22 cellular contexts compared by ENCODE assay signal in genomic region chr3:69441028-69441427, GRCh38. TPM values are rescaled to one million over a fixed set of nuclear protein-coding genes. Genes with fewer than 3 reads are reported as not detected.
DNase-seq lines count a peak whose midpoint lies in the region; FAIRE-seq and TF ChIP-seq lines count a peak whose summit lies in the region.
"Had no signal": no experiment of that assay in that cellular context is flagged by ENCODE, and none has a peak within 500 bp of the region (broad histone marks: within the 10 kb centered on the region; RNA-seq: fewer than 3 reads in every experiment).

No MANE protein-coding gene starts in this region.

- DNase-seq in DMS53 (lab: John Stamatoyannopoulos, UW) (peak; percentile 2), DMS53 treated with DMSO at 0.1 percent for 48 hours (lab: John Stamatoyannopoulos, UW; ENCODE audit: unreplicated experiment) (no peak), RCC 7860 (ENCODE audit: low spot score) (peak; percentile 12), kidney glomerular epithelial cell (lab: John Stamatoyannopoulos, UW) (peak; percentile 64), nephron progenitor cell (no peak), kidney (no peak), NCI-H69 (lab: John Stamatoyannopoulos, UW) (no peak), esophagus muscularis mucosa (ENCODE audit: extremely low spot score) (no peak)
- DNase-seq: Caco-2; CD4-positive, CD25-positive, alpha-beta regulatory T cell; H9; MM.1S; NCI-H1092; NCI-H1436 treated with DMSO at 0.1 percent for 48 hours; NCI-H2029; NCI-H2227 treated with DMSO at 0.1 percent for 48 hours; NCI-H510A treated with DMSO at 0.1 percent for 48 hours; NCI-H82; OCI-M1; SIG-M5 had no signal

- peaks cover 6% of the 10 kb centered on the region for H3K36me3 Mint-ChIP-seq in nephron progenitor cell (ENCODE audit: low read depth)
- H3K36me3 Mint-ChIP-seq: CD4-positive, CD25-positive, alpha-beta regulatory T cell had no signal

- H3K27me3 Mint-ChIP-seq in nephron progenitor cell (ENCODE audit: low read depth, poor library complexity): no peaks in the 10 kb centered on the region
- H3K27me3 Mint-ChIP-seq: B cell; CD4-positive, CD25-positive, alpha-beta regulatory T cell had no signal

- H3K27ac ChIP-seq in kidney (ENCODE audit: low read depth in 2 of 2, low read length in 2 of 2): no peak overlapping the region
- no peak overlapping the region for H3K27ac ChIP-seq in esophagus muscularis mucosa (replicated peaks in 1 of 4)
- H3K27ac ChIP-seq: 22Rv1 had no signal

- H3K9me3 Mint-ChIP-seq in nephron progenitor cell: peaks cover 19% of the 10 kb centered on the region
- H3K9me3 Mint-ChIP-seq: CD4-positive, CD25-positive, alpha-beta regulatory T cell had no signal

- FAIRE-seq in RCC 7860 (lab: Jason Lieb, UNC) (no peak), kidney (lab: Jason Lieb, UNC) (no peak)

- TF ChIP-seq CTCF in nephron progenitor cell (IDR thresholded peaks at IDR 0.05): no peak
- TF ChIP-seq CTCF in kidney (IDR thresholded peaks at IDR 0.05; ENCODE audit: borderline replicate concordance, extremely low read depth, insufficient read depth): no peak
- no peak for TF ChIP-seq CTCF in esophagus muscularis mucosa (IDR thresholded peaks at IDR 0.05)

- TF ChIP-seq EP300 in esophagus muscularis mucosa (IDR thresholded peaks at IDR 0.05): no peak

- no peak overlapping the region for H3K9ac ChIP-seq in kidney (ENCODE audit: low read length in 2 of 2)

- no peaks in the 10 kb centered on the region for H3K9me3 ChIP-seq in kidney (ENCODE audit: control insufficient read depth in 1 of 2, low read length in 2 of 2)
- no peaks in the 10 kb centered on the region for H3K9me3 ChIP-seq in esophagus muscularis mucosa

- H3K4me1 ChIP-seq in kidney (ENCODE audit: control insufficient read depth in 1 of 2, insufficient read depth in 1 of 2, low read depth in 1 of 2, low read length in 2 of 2) (no peaks in the 10 kb centered on the region), esophagus muscularis mucosa (peaks cover 0 to 32% (median 26%) of the 10 kb centered on the region in 4 donors)

- intact Hi-C loops in kidney (cut with DNase I) (no loop called here), esophagus muscularis mucosa (cut with DNase I) (loop anchor here (5.0 kb wide), 1 partner anchor 231 kb away; no protein-coding TSS in a partner anchor)

- no peak overlapping the region for H3K4me3 ChIP-seq in kidney (ENCODE audit: low read length in 2 of 2)
- no peak overlapping the region for H3K4me3 ChIP-seq in esophagus muscularis mucosa

- H3K4me3 Mint-ChIP-seq in nephron progenitor cell: no peak overlapping the region
- H3K4me3 Mint-ChIP-seq: B cell; CD4-positive, CD25-positive, alpha-beta regulatory T cell; H9 had no signal

- peaks cover 26% of the 10 kb centered on the region for H3K4me1 Mint-ChIP-seq in nephron progenitor cell

- H3K36me3 ChIP-seq in kidney (ENCODE audit: control insufficient read depth in 1 of 2, insufficient read depth in 2 of 2, low read length in 2 of 2) (no peaks in the 10 kb centered on the region), esophagus muscularis mucosa (no peaks in the 10 kb centered on the region)

- H3K27me3 ChIP-seq in esophagus muscularis mucosa: no peaks in the 10 kb centered on the region

- peak overlapping the region; percentile 11 for H3K27ac Mint-ChIP-seq in nephron progenitor cell
- H3K27ac Mint-ChIP-seq: B cell; CD4-positive, CD25-positive, alpha-beta regulatory T cell had no signal

- TF ChIP-seq POLR2A in esophagus muscularis mucosa (IDR thresholded peaks at IDR 0.05; ENCODE audit: low read depth): no peak

RNA-seq across cellular contexts. Expression of gene FRMD4B, which starts 55.1 kb away (rescaled TPM):
- 50.5 TPM for total RNA-seq in kidney
- polyA plus RNA-seq in kidney (ENCODE audit: insufficient read depth, low read depth, low replicate concordance): 11.8 TPM
- total RNA-seq in esophagus muscularis mucosa: 10 to 100 TPM; 10.5 to 22.0 (median 14.8) TPM

Comparison
In these comparisons a context has a peak if more than half of its experiments do, and no peak if none do; other contexts are left out.
1. DNase-seq: peak in DMS53 (single experiment), RCC 7860 (single experiment) and kidney glomerular epithelial cell (single experiment); none in DMS53 treated with DMSO at 0.1 percent for 48 hours (single experiment), nephron progenitor cell (single experiment), kidney (single experiment), NCI-H69 (single experiment) and esophagus muscularis mucosa (single experiment).